In genomic region chr5:142208244-142208643, GRCh38 we compare ENCODE assay signal across 1 cellular context.
TF ChIP-seq lines count a peak whose summit lies in the region.
"Not testable (repeated sequence)": the region's sequence is repeated elsewhere in the genome, so short reads cannot be mapped to it uniquely, and the experiment has no call there.

No MANE protein-coding gene starts in this region.

TF ChIP-seq in HepG2, 621 proteins besides CTCF, POLR2A, EP300 and RAD21:
- peak; percentile 35; the same call in 1 of the 2 replicates for TF ChIP-seq ATF7 (IDR thresholded peaks at IDR 0.05)
- TF ChIP-seq ATF7 (CRISPR knock-in tag; IDR thresholded peaks at IDR 0.05), result not testable (repeated sequence)
